Comparison of ENCODE assay signal across 8 cellular contexts in genomic region chr1:222618880-222619321, GRCh38. TPM values are rescaled to one million over a fixed set of nuclear protein-coding genes. Genes with fewer than 3 reads are reported as not detected.
A peak's percentile ranks its signal among the peaks of the same experiment; 100 is the strongest.
DNase-seq lines count a peak whose midpoint lies in the region; ATAC-seq and TF ChIP-seq lines count a peak whose summit lies in the region.

No MANE protein-coding gene starts in this region.

- H3K9me3 Mint-ChIP-seq in chondrocyte (ENCODE audit: low read depth), result no peaks in the 10 kb centered on the region

- H3K27me3 ChIP-seq in GM23248 (replicated peaks; ENCODE audit: insufficient read depth), result no peaks in the 10 kb centered on the region
- no peaks in the 10 kb centered on the region for H3K27me3 ChIP-seq in RWPE2 (ENCODE audit: insufficient read depth, poor library complexity, severe bottlenecking)
- peaks cover under 1 to 9% of the 10 kb centered on the region in 2 donors for H3K27me3 ChIP-seq in left lung
- H3K27me3 ChIP-seq in stomach, result peaks cover 0 to 1% (median 0%) of the 10 kb centered on the region in 3 donors

- peaks cover 26% of the 10 kb centered on the region for H3F3A ChIP-seq in GM23248 (ENCODE audit: insufficient read depth)

- in situ Hi-C loops in GM23248 (cut with MboI), result no loop called here

- ATAC-seq in RWPE2 (ENCODE audit: low read depth), result 0 out of 3 replicates have a peak, but pooled peaks have one; percentile 34
- peak; percentile 33 for ATAC-seq in left lung
- ATAC-seq in HG03460 (IDR thresholded peaks at IDR 0.05; ENCODE audit: unreplicated experiment), result no peak

- H3K9me2 ChIP-seq in GM23248 (ENCODE audit: insufficient read depth), result no peaks in the 10 kb centered on the region

- peak overlapping the region; percentile 87 for H3K4me3 Mint-ChIP-seq in chondrocyte (ENCODE audit: unreplicated experiment)

- intact Hi-C loops in left lung (cut with DNase I), result no loop called here
- intact Hi-C loops in stomach (cut with DNase I; ENCODE audit: low total_unique reads), result no loop called here

- H3K4me2 ChIP-seq in GM23248 (ENCODE audit: unreplicated experiment), result peak overlapping the region; percentile 98

- peaks cover 20% of the 10 kb centered on the region for H3K4me1 Mint-ChIP-seq in chondrocyte (ENCODE audit: low read depth)

- no peak for TF ChIP-seq EP300 in stomach (IDR thresholded peaks at IDR 0.05)

- peaks cover 8% of the 10 kb centered on the region; the same call in 1 of the 2 replicates for H3K36me3 ChIP-seq in GM23248 (ENCODE audit: low read depth)
- H3K36me3 ChIP-seq in RWPE2 (ENCODE audit: low read depth), result no peaks in the 10 kb centered on the region
- peaks cover 5 to 7% of the 10 kb centered on the region in 2 donors for H3K36me3 ChIP-seq in left lung
- H3K36me3 ChIP-seq in stomach, result peaks cover 0 to 25% (median 22%) of the 10 kb centered on the region in 4 donors

- DNase-seq in AG10803 (ENCODE audit: low read depth) (peak; percentile 24), GM23248 (peak; percentile 70), RWPE2 (ENCODE audit: low spot score) (no peak), chondrocyte (ENCODE audit: low spot score) (no peak), left lung (peak; percentile 36 to 81), stomach (no peak), NCI-H1436 treated with DMSO at 0.1 percent for 48 hours (lab: John Stamatoyannopoulos, UW) (no peak)

- H3K27ac ChIP-seq in GM23248, result peak overlapping the region; percentile 88
- no peak overlapping the region for H3K27ac ChIP-seq in RWPE2 (ENCODE audit: poor library complexity, severe bottlenecking)
- H3K27ac ChIP-seq in left lung, result no peak overlapping the region
- H3K27ac ChIP-seq in stomach, result peak overlapping the region; percentile 82 to 95 (median 90)

- H3K27ac Mint-ChIP-seq in chondrocyte (ENCODE audit: unreplicated experiment), result peak overlapping the region; percentile 70

- peaks cover 54% of the 10 kb centered on the region for H3K79me2 ChIP-seq in GM23248 (ENCODE audit: insufficient read depth)

- no peaks in the 10 kb centered on the region for H3K9me3 ChIP-seq in GM23248 (ENCODE audit: low read depth)
- no peaks in the 10 kb centered on the region for H3K9me3 ChIP-seq in RWPE2 (ENCODE audit: severe bottlenecking)
- H3K9me3 ChIP-seq in left lung, result no peaks in the 10 kb centered on the region
- H3K9me3 ChIP-seq in stomach, result no peaks in the 10 kb centered on the region

- H4K20me1 ChIP-seq in GM23248 (ENCODE audit: insufficient read depth), result no peaks in the 10 kb centered on the region

- H3K36me3 Mint-ChIP-seq in chondrocyte (ENCODE audit: low read depth), result peaks cover 10% of the 10 kb centered on the region

- H3K27me3 Mint-ChIP-seq in chondrocyte (ENCODE audit: low read depth), result peaks cover 10% of the 10 kb centered on the region

- peak overlapping the region; percentile 77 for H2AFZ ChIP-seq in GM23248

- no peak for TF ChIP-seq POLR2A in stomach (IDR thresholded peaks at IDR 0.05)

- no peak for TF ChIP-seq CTCF in AG10803 (conservative IDR thresholded peaks at IDR 0.05; ENCODE audit: low read length)
- TF ChIP-seq CTCF in RWPE2 (IDR thresholded peaks at IDR 0.05; ENCODE audit: poor library complexity, severe bottlenecking), result no peak
- TF ChIP-seq CTCF in chondrocyte (IDR thresholded peaks at IDR 0.05), result no peak
- TF ChIP-seq CTCF in left lung (IDR thresholded peaks at IDR 0.05), result no peak
- TF ChIP-seq CTCF in stomach (IDR thresholded peaks at IDR 0.05), result no peak

- H3K4me1 ChIP-seq in GM23248 (ENCODE audit: insufficient read depth) (peaks cover 13% of the 10 kb centered on the region), RWPE2 (ENCODE audit: insufficient read depth, poor library complexity, severe bottlenecking) (no peaks in the 10 kb centered on the region), left lung (peaks cover 0 to 14% of the 10 kb centered on the region in 2 donors), stomach (peaks cover 11 to 47% (median 31%) of the 10 kb centered on the region in 4 donors)

- peak overlapping the region; percentile 99 for H3K9ac ChIP-seq in GM23248

- H3K4me3 ChIP-seq in AG10803 (ENCODE audit: low read length), result peak overlapping the region; percentile 83
- H3K4me3 ChIP-seq in GM23248, result peak overlapping the region; percentile 97
- H3K4me3 ChIP-seq in RWPE2 (ENCODE audit: severe bottlenecking), result peak overlapping the region; percentile 97
- peak overlapping the region; percentile 82 to 94 for H3K4me3 ChIP-seq in left lung
- peak overlapping the region; percentile 84 to 97 (median 88) for H3K4me3 ChIP-seq in stomach

- WGBS in GM23248 (ENCODE audit: low coverage in 1 of 2, low lambda C conversion rate in 2 of 2, missing lambda C conversion rate in 2 of 2), 2 experiments, result 6% methylated on average over 17 of the region's 17 CpGs
- 5 to 11% (median 10%) methylated on average over 16 to 17 of the region's 17 CpGs for WGBS in stomach, 5 donors

RNA-seq across cellular contexts. Expression of gene MIA3, which starts 1.0 kb away (rescaled TPM):
- total RNA-seq in GM23248 (2014; rRNA removed; shearing (Covaris generic)), result 28.2 and 35.8 TPM in 2 replicates
- polyA plus RNA-seq in GM23248 (2016; fragmentation: Nextera tagmentation; extraction: Ambion mirVana), result 44.5 and 47.5 TPM in 2 replicates
- 92.3 to 107 TPM (median 96.4 TPM) in 3 replicates for total RNA-seq in chondrocyte
- total RNA-seq in left lung, result 10 to 100 TPM; 62.0 to 62.3 TPM
- 100 to 1,000 TPM in 1 of 5 donors, 10 to 100 TPM in 4; 25.0 to 122 (median 94.6) TPM for total RNA-seq in stomach
- polyA plus RNA-seq in stomach, result 10 to 100 TPM in 2 of 3 donors, 1 to 10 TPM in 1; 8.7 to 24.3 (median 15.5) TPM

RNA-seq across cellular contexts. Expression of gene TAF1A, which starts 29.2 kb away (rescaled TPM):
- 5.4 and 7.1 TPM in 2 replicates for total RNA-seq in GM23248 (2014; rRNA removed; shearing (Covaris generic))
- polyA plus RNA-seq in GM23248 (2016; fragmentation: Nextera tagmentation; extraction: Ambion mirVana) (4.3 and 5.6 TPM in 2 replicates), stomach (1 to 10 TPM; 1.3 to 3.2 (median 1.7) TPM)
- total RNA-seq in chondrocyte (3.3 to 6.6 TPM (median 3.7 TPM) in 3 replicates), left lung (1 to 10 TPM; 6.1 to 9.8 TPM), stomach (10 to 100 TPM in 3 of 5 donors, 1 to 10 TPM in 2; 3.5 to 35.6 (median 17.4) TPM)

Comparison
In these comparisons a context has a peak if more than half of its experiments do, and no peak if none do; other contexts are left out.
1. DNase-seq: peak in AG10803 (single experiment), GM23248 (single experiment) and left lung (2 of 2); none in RWPE2 (single experiment), chondrocyte (single experiment), stomach (single experiment) and NCI-H1436 treated with DMSO at 0.1 percent for 48 hours (single experiment).
2. H3K27ac ChIP-seq: peak in GM23248 (single experiment) and stomach (5 of 5); none in RWPE2 (single experiment) and left lung (0 of 2).
3. Peak in every context shown above with its lines, with median percentiles within 50 percentile points of each other: H3K4me3 ChIP-seq.